ENCODE assay signal across 8 cellular contexts in genomic region chr1:91021686-91022517, GRCh38. TPM values are rescaled to one million over a fixed set of nuclear protein-coding genes. Genes with fewer than 3 reads are reported as not detected.
DNase-seq lines count a peak whose midpoint lies in the region; ATAC-seq, FAIRE-seq and TF ChIP-seq lines count a peak whose summit lies in the region.

ZNF644 (minus strand) TSS chr1:91022035; CDS start chr1:90982353, 39,682 bp downstream.

- no peak for TF ChIP-seq CTCF in fibroblast of pulmonary artery (IDR thresholded peaks at IDR 0.05; ENCODE audit: low read length, missing control alignments)

- DNase-seq in ELR (ENCODE audit: low read depth) (peak; percentile 92), H54 (ENCODE audit: insufficient read length, low spot score) (peak; percentile 87), LoVo (ENCODE audit: low spot score) (peak; percentile 91), fibroblast of pulmonary artery (ENCODE audit: low read depth) (peak; percentile 95)
- peak; percentile 82 for DNase-seq in activated T-helper 9 cell treated with anti-CD3 and anti-CD28 coated beads, Interleukin-2, amount 50 U/mL, for 16 hours (ENCODE audit: low read depth)
- peak; percentile 95 for DNase-seq in natural killer cell treated with Interleukin-12 subunit alpha and Interleukin-12 subunit beta and Interleukin-15 and Interleukin-18, amount 100 ng/mL, for 72 hours (ENCODE audit: low spot score)
- DNase-seq in stimulated activated naive CD8-positive, alpha-beta T cell treated with anti-CD3 and anti-CD28 coated beads, Interleukin-15, Interleukin-2, amounts not matched to agents 100 U/mL and 50 U/mL, for 24 hours, result peak; percentile 90

- TF ChIP-seq POLR2A in H54 (IDR thresholded peaks at IDR 0.05; ENCODE audit: low read depth, low read length) (peak; percentile 87), Raji (IDR thresholded peaks at IDR 0.05; ENCODE audit: insufficient read depth, low read depth, low read length) (peak; percentile 74)

- peak within 1 kb of the TSS; percentile 96 to 97 for H3K27ac Mint-ChIP-seq in natural killer cell treated with Interleukin-12 subunit alpha and Interleukin-12 subunit beta and Interleukin-15 and Interleukin-18, amount 100 ng/mL, for 72 hours

- peaks cover 0 to 3% of the 10 kb centered on the region in 2 donors for H3K27me3 Mint-ChIP-seq in natural killer cell treated with Interleukin-12 subunit alpha and Interleukin-12 subunit beta and Interleukin-15 and Interleukin-18, amount 100 ng/mL, for 72 hours

- H3K36me3 Mint-ChIP-seq in natural killer cell treated with Interleukin-12 subunit alpha and Interleukin-12 subunit beta and Interleukin-15 and Interleukin-18, amount 100 ng/mL, for 72 hours, result no peaks in the 10 kb centered on the region

- no peaks in the 10 kb centered on the region for H3K9me3 Mint-ChIP-seq in natural killer cell treated with Interleukin-12 subunit alpha and Interleukin-12 subunit beta and Interleukin-15 and Interleukin-18, amount 100 ng/mL, for 72 hours

- FAIRE-seq in H54 (lab: Jason Lieb, UNC), result peak; percentile 97

- H3K4me3 ChIP-seq in fibroblast of pulmonary artery (replicated peaks; ENCODE audit: low read depth, low read length), result peak within 1 kb of the TSS; percentile 91

- peak within 1 kb of the TSS; percentile 91 for H3K4me3 Mint-ChIP-seq in natural killer cell treated with Interleukin-12 subunit alpha and Interleukin-12 subunit beta and Interleukin-15 and Interleukin-18, amount 100 ng/mL, for 72 hours

- peak; percentile 92 to 95 for ATAC-seq in natural killer cell treated with Interleukin-12 subunit alpha and Interleukin-12 subunit beta and Interleukin-15 and Interleukin-18, amount 100 ng/mL, for 72 hours
- peak; percentile 91 for ATAC-seq in stimulated activated naive CD8-positive, alpha-beta T cell treated with anti-CD3 and anti-CD28 coated beads, Interleukin-15, Interleukin-2, amounts not matched to agents 100 U/mL and 50 U/mL, for 24 hours

- peaks cover 31 to 39% of the 10 kb centered on the region in 2 donors for H3K4me1 Mint-ChIP-seq in natural killer cell treated with Interleukin-12 subunit alpha and Interleukin-12 subunit beta and Interleukin-15 and Interleukin-18, amount 100 ng/mL, for 72 hours (ENCODE audit: low read depth in 2 of 2)

RNA-seq across cellular contexts. Expression of gene ZNF644, which starts in this region (rescaled TPM):
- 10 to 100 TPM; 58.4 to 76.6 TPM for total RNA-seq in natural killer cell treated with Interleukin-12 subunit alpha and Interleukin-12 subunit beta and Interleukin-15 and Interleukin-18, amount 100 ng/mL, for 72 hours

Comparison
In these comparisons a context has a peak if more than half of its experiments do, and no peak if none do; other contexts are left out.
1. Peak in every context shown above with its lines: DNase-seq, ATAC-seq and H3K4me3 ChIP-seq.